Comparison of ENCODE assay signal across 16 cellular contexts in genomic region chr2:38093503-38093902, GRCh38. TPM values are rescaled to one million over a fixed set of nuclear protein-coding genes. Genes with fewer than 3 reads are reported as not detected.
DNase-seq lines count a peak whose midpoint lies in the region; TF ChIP-seq lines count a peak whose summit lies in the region.
"Had no signal": no experiment of that assay in that cellular context is flagged by ENCODE, and none has a peak within 500 bp of the region (broad histone marks: within the 10 kb centered on the region; RNA-seq: fewer than 3 reads in every experiment).

No MANE protein-coding gene starts in this region.

- H3K4me1 ChIP-seq in GM23248 (ENCODE audit: insufficient read depth) = peaks cover 52% of the 10 kb centered on the region
- H3K4me1 ChIP-seq: SJCRH30 had no signal

- no peaks in the 10 kb centered on the region for H4K20me1 ChIP-seq in GM23248 (ENCODE audit: insufficient read depth)

- H3F3A ChIP-seq in GM23248 (ENCODE audit: insufficient read depth) = peaks cover 35% of the 10 kb centered on the region

- no peaks in the 10 kb centered on the region for H3K36me3 Mint-ChIP-seq in dendritic cell treated with granulocyte-macrophage colony-stimulating factor and Interleukin-4, amounts not matched to agents 40 ng/mL and 50 ng/mL, for 4 days (ENCODE audit: low read depth)
- H3K36me3 Mint-ChIP-seq in mesothelial cell of epicardium (no peaks in the 10 kb centered on the region), immature natural killer cell (no peaks in the 10 kb centered on the region)

- H3K4me3 Mint-ChIP-seq in dendritic cell treated with granulocyte-macrophage colony-stimulating factor and Interleukin-4, amounts not matched to agents 40 ng/mL and 50 ng/mL, for 4 days = no peak overlapping the region
- H3K4me3 Mint-ChIP-seq in mesothelial cell of epicardium (no peak overlapping the region), immature natural killer cell (no peak overlapping the region)
- H3K4me3 Mint-ChIP-seq: endodermal cell had no signal

- no peaks in the 10 kb centered on the region for H3K79me2 ChIP-seq in GM23248 (ENCODE audit: insufficient read depth)

- H3K4me1 Mint-ChIP-seq in dendritic cell treated with granulocyte-macrophage colony-stimulating factor and Interleukin-4, amounts not matched to agents 40 ng/mL and 50 ng/mL, for 4 days (ENCODE audit: low read depth) = peaks cover 67% of the 10 kb centered on the region
- peaks cover 65% of the 10 kb centered on the region for H3K4me1 Mint-ChIP-seq in mesothelial cell of epicardium
- H3K4me1 Mint-ChIP-seq in immature natural killer cell = peaks cover 0 to 6% of the 10 kb centered on the region in 2 donors

- H3K9me3 ChIP-seq in GM23248 (ENCODE audit: low read depth) = no peaks in the 10 kb centered on the region
- H3K9me3 ChIP-seq: SJCRH30, tibial artery had no signal

- H3K27ac ChIP-seq in GM23248 = no peak overlapping the region
- H3K27ac ChIP-seq: C4-2B, cardiac muscle cell, SJCRH30, tibial artery had no signal

- DNase-seq in GM23248 (peak; percentile 61), M059J (ENCODE audit: low read depth) (peak; percentile 30), mesothelial cell of epicardium (ENCODE audit: low spot score in 2 of 2, unreplicated experiment in 2 of 2) (no peak), T-helper 2 cell (no peak), immature natural killer cell (no peak), NCI-H2029 (lab: John Stamatoyannopoulos, UW) (no peak)
- DNase-seq: activated CD8-positive, alpha-beta memory T cell treated with anti-CD3 and anti-CD28 coated beads for 24 hours; activated naive CD4-positive, alpha-beta T cell; DND-41; endodermal cell; left colon; SJCRH30; tibial artery had no signal

- H3K9me3 Mint-ChIP-seq in dendritic cell treated with granulocyte-macrophage colony-stimulating factor and Interleukin-4, amounts not matched to agents 40 ng/mL and 50 ng/mL, for 4 days = no peaks in the 10 kb centered on the region
- H3K9me3 Mint-ChIP-seq in mesothelial cell of epicardium (no peaks in the 10 kb centered on the region), immature natural killer cell (peaks cover 0 to 1% (median 0%) of the 10 kb centered on the region in 6 donors)
- H3K9me3 Mint-ChIP-seq: endodermal cell had no signal

- in situ Hi-C loops in GM23248 (cut with MboI) = no loop called here

- H3K4me3 ChIP-seq in GM23248 = no peak overlapping the region
- H3K4me3 ChIP-seq: cardiac muscle cell, SJCRH30, tibial artery had no signal

- no peaks in the 10 kb centered on the region for H3K27me3 ChIP-seq in GM23248 (replicated peaks; ENCODE audit: insufficient read depth)
- H3K27me3 ChIP-seq: SJCRH30 had no signal

- H3K27me3 Mint-ChIP-seq in dendritic cell treated with granulocyte-macrophage colony-stimulating factor and Interleukin-4, amounts not matched to agents 40 ng/mL and 50 ng/mL, for 4 days = peaks cover 4% of the 10 kb centered on the region
- H3K27me3 Mint-ChIP-seq in mesothelial cell of epicardium (ENCODE audit: low read depth) (peaks cover 2% of the 10 kb centered on the region), immature natural killer cell (ENCODE audit: low read depth in 3 of 3) (peaks cover 0 to 20% (median 19%) of the 10 kb centered on the region in 3 donors)

- 88 to 100% methylated on average over 1 of the region's 1 CpG for WGBS in GM23248 (ENCODE audit: low coverage in 1 of 2, low lambda C conversion rate in 2 of 2, missing lambda C conversion rate in 2 of 2), 2 experiments

- no peak overlapping the region for H3K9ac ChIP-seq in GM23248

- TF ChIP-seq CTCF in mesothelial cell of epicardium (IDR thresholded peaks at IDR 0.05; ENCODE audit: unreplicated experiment) = no peak

- peak overlapping the region; percentile 82 for H3K27ac Mint-ChIP-seq in dendritic cell treated with granulocyte-macrophage colony-stimulating factor and Interleukin-4, amounts not matched to agents 40 ng/mL and 50 ng/mL, for 4 days
- peak overlapping the region; percentile 22 for H3K27ac Mint-ChIP-seq in mesothelial cell of epicardium
- H3K27ac Mint-ChIP-seq in immature natural killer cell = no peak overlapping the region
- H3K27ac Mint-ChIP-seq: endodermal cell had no signal

- no peaks in the 10 kb centered on the region for H3K36me3 ChIP-seq in GM23248 (ENCODE audit: low read depth)
- H3K36me3 ChIP-seq: cardiac muscle cell, SJCRH30, tibial artery had no signal

- H2AFZ ChIP-seq in GM23248 = no peak overlapping the region

- intact Hi-C loops in dendritic cell treated with granulocyte-macrophage colony-stimulating factor and Interleukin-4, amounts not matched to agents 40 ng/mL and 50 ng/mL, for 4 days (cut with micrococcal nuclease) = no loop called here

- H3K4me2 ChIP-seq in GM23248 (ENCODE audit: unreplicated experiment) = no peak overlapping the region

- H3K9me2 ChIP-seq in GM23248 (ENCODE audit: insufficient read depth) = no peaks in the 10 kb centered on the region

RNA-seq across cellular contexts. Expression of gene CYP1B1, which starts 17.6 kb away (rescaled TPM):
- 51.0 and 56.0 TPM in 2 replicates for total RNA-seq in GM23248 (2014; rRNA removed; shearing (Covaris generic))
- polyA plus RNA-seq in GM23248 (2016; fragmentation: Nextera tagmentation; extraction: Ambion mirVana) = 112 and 116 TPM in 2 replicates
- 8.3 and 13.1 TPM in 2 replicates for total RNA-seq in M059J (2014; rRNA removed; shearing (Covaris generic))
- 50.4 to 55.6 TPM (median 54.5 TPM) in 3 replicates for total RNA-seq in mesothelial cell of epicardium
- 1 to 10 TPM in 2 of 3 donors, under 1 TPM in 1; 0.49 to 1.7 (median 1.2) TPM for polyA plus RNA-seq in immature natural killer cell
- total RNA-seq: cardiac muscle cell, SJCRH30 had no signal

Comparison
In these comparisons a context has a peak if more than half of its experiments do, and no peak if none do; other contexts are left out.
1. DNase-seq: peak in GM23248 (single experiment) and M059J (single experiment); none in mesothelial cell of epicardium (0 of 2), T-helper 2 cell (0 of 5), immature natural killer cell (0 of 3) and NCI-H2029 (single experiment).
2. H3K27ac Mint-ChIP-seq: peak in dendritic cell treated with granulocyte-macrophage colony-stimulating factor and Interleukin-4, amounts not matched to agents 40 ng/mL and 50 ng/mL, for 4 days (single experiment) and mesothelial cell of epicardium (single experiment); none in immature natural killer cell (0 of 6).